Comparison of ENCODE assay signal across 6 cellular contexts in the genomic region with DNA sequence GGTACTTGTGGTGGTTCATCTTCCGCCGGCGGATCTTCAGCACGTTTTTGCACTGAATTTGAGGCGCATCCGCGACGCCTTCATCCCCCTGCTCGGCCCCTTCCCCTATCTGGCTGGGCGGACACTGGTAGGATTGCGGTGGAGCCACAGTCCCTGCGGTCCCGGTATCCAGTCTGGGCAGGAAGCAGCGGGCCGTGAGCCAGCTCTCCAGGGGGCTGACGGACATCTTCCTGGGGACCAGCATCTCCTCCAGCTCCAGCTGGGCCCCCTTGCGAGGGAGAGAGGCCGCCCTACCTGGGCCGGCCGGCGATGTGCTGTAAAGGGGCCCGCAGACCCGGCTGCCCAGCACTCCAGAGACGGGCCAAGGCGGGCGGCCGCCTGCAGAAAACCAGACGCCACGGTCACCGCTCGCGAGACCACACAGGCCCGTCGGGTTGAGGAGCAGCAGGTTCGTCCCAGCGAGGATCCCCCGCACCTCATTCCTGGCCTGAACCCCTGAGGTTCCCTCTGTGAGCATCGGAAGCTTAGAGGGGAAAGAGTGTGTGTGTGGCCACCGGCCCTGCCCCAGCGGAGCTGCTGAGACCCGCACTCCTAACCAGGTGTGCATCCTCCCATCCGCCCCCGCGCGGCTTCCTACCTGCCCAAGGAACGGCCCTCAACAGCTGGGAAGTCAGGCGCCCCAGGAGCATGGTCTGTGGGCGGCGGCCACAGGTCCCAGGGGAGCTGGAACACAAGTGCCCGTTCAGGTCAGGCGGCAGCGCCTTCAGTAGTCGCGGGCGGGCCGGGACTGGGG. TPM values are rescaled to one million over a fixed set of nuclear protein-coding genes. Genes with fewer than 3 reads are reported as not detected.
DNase-seq lines count a peak whose midpoint lies in the region; TF ChIP-seq lines count a peak whose summit lies in the region.

No MANE protein-coding gene starts in this region.

- intact Hi-C loops in adrenal gland (cut with DNase I), result no loop called here

- H3K4me1 ChIP-seq in adrenal gland (replicated peaks in 1 of 2) (peaks cover 7 to 31% of the 10 kb centered on the region in 2 donors), muscle layer of duodenum (ENCODE audit: control insufficient read depth in 1 of 2, insufficient read depth in 2 of 2, low read length in 2 of 2) (peaks cover 6 to 39% of the 10 kb centered on the region in 2 donors)

- peaks cover 48% of the 10 kb centered on the region for H3K4me1 Mint-ChIP-seq in activated CD4-positive, alpha-beta T cell treated with anti-CD3 and anti-CD28 coated beads, Interleukin-2, amount 10 ng/mL, durations not matched to agents 7 days and 5 days

- no peak for DNase-seq in activated CD4-positive, alpha-beta T cell treated with anti-CD3 and anti-CD28 coated beads, Interleukin-2, amount 10 ng/mL, durations not matched to agents 7 days and 5 days
- no peak for DNase-seq in activated CD4-positive, alpha-beta T cell treated with anti-CD3 and anti-CD28 coated beads for 1 hour
- DNase-seq in adrenal gland, result peak in 1 of 7 donors; percentile 36
- DNase-seq in D341Med (ENCODE audit: low spot score), result no peak
- no peak for DNase-seq in hypothalamus (lab: John Stamatoyannopoulos, UW)

- H3K27ac Mint-ChIP-seq in activated CD4-positive, alpha-beta T cell treated with anti-CD3 and anti-CD28 coated beads, Interleukin-2, amount 10 ng/mL, durations not matched to agents 7 days and 5 days, result peak overlapping the region; percentile 79

- no peaks in the 10 kb centered on the region for H3K9me3 ChIP-seq in adrenal gland (replicated peaks in 1 of 3)
- H3K9me3 ChIP-seq in muscle layer of duodenum (ENCODE audit: control insufficient read depth in 1 of 2, low read length in 2 of 2), result no peaks in the 10 kb centered on the region

- H3K4me3 Mint-ChIP-seq in activated CD4-positive, alpha-beta T cell treated with anti-CD3 and anti-CD28 coated beads, Interleukin-2, amount 10 ng/mL, durations not matched to agents 7 days and 5 days, result peak overlapping the region; percentile 88

- H3K36me3 ChIP-seq in adrenal gland (replicated peaks in 1 of 2) (peaks cover 0 to 10% of the 10 kb centered on the region in 2 donors), muscle layer of duodenum (ENCODE audit: control insufficient read depth in 1 of 2, insufficient read depth in 2 of 2, low read length in 2 of 2) (peaks cover 0 to 12% of the 10 kb centered on the region in 2 donors)

- H3K4me3 ChIP-seq in adrenal gland (peak overlapping the region; percentile 52 to 83 (median 72)), muscle layer of duodenum (ENCODE audit: low read depth in 1 of 2, low read length in 2 of 2) (peak overlapping the region; percentile 67 to 85)

- H3K27me3 ChIP-seq in adrenal gland (no peaks in the 10 kb centered on the region), muscle layer of duodenum (ENCODE audit: low read depth, low read length) (no peaks in the 10 kb centered on the region)

- H3K36me3 Mint-ChIP-seq in activated CD4-positive, alpha-beta T cell treated with anti-CD3 and anti-CD28 coated beads, Interleukin-2, amount 10 ng/mL, durations not matched to agents 7 days and 5 days (ENCODE audit: low read depth), result peaks cover 12% of the 10 kb centered on the region

- WGBS in adrenal gland, 4 donors, result 21 to 73% (median 29%) methylated on average over 16 to 56 of the region's 56 CpGs

- no peak for TF ChIP-seq CTCF in adrenal gland (IDR thresholded peaks at IDR 0.05)

- no peaks in the 10 kb centered on the region for H3K9me3 Mint-ChIP-seq in activated CD4-positive, alpha-beta T cell treated with anti-CD3 and anti-CD28 coated beads, Interleukin-2, amount 10 ng/mL, durations not matched to agents 7 days and 5 days

- TF ChIP-seq POLR2A in adrenal gland (IDR thresholded peaks at IDR 0.05), result no peak

- POLR2A ChIA-PET in activated CD4-positive, alpha-beta T cell treated with anti-CD3 and anti-CD28 coated beads, Interleukin-2, amount 10 ng/mL, durations not matched to agents 7 days and 5 days (lab: Charles Lee), result no interaction called here

- H3K27ac ChIP-seq in adrenal gland (peak overlapping the region; percentile 87 to 94 (median 90)), muscle layer of duodenum (ENCODE audit: low read length) (peak overlapping the region; percentile 51)

- CTCF ChIA-PET in activated CD4-positive, alpha-beta T cell treated with anti-CD3 and anti-CD28 coated beads, Interleukin-2, amount 10 ng/mL, durations not matched to agents 7 days and 5 days (lab: Charles Lee), result interaction anchor here (0.9 to 1.7 kb wide), 8 partner anchors 13 to 255 kb away, joined by 3 to 9 read pairs (median 4); a partner anchor contains a TSS

- no peaks in the 10 kb centered on the region for H3K27me3 Mint-ChIP-seq in activated CD4-positive, alpha-beta T cell treated with anti-CD3 and anti-CD28 coated beads, Interleukin-2, amount 10 ng/mL, durations not matched to agents 7 days and 5 days

RNA-seq across cellular contexts. Expression of a gene that starts 0.7 kb away (rescaled TPM):
- total RNA-seq in activated CD4-positive, alpha-beta T cell treated with anti-CD3 and anti-CD28 coated beads, Interleukin-2, amount 10 ng/mL, durations not matched to agents 7 days and 5 days, result 100 to 1,000 TPM; 101 to 125 TPM
- 100 to 1,000 TPM in 7 of 8 donors, 10 to 100 TPM in 1; 89.6 to 260 (median 161) TPM for total RNA-seq in adrenal gland
- polyA plus RNA-seq in adrenal gland, result 100 to 1,000 TPM in 2 of 3 donors, 10 to 100 TPM in 1; 44.2 to 317 (median 226) TPM

RNA-seq across cellular contexts. Expression of a gene that starts 15.9 kb away (rescaled TPM):
- under 1 TPM; 0.15 to 0.30 TPM for total RNA-seq in activated CD4-positive, alpha-beta T cell treated with anti-CD3 and anti-CD28 coated beads, Interleukin-2, amount 10 ng/mL, durations not matched to agents 7 days and 5 days
- 100 to 1,000 TPM in 1 of 8 donors, 10 to 100 TPM in 7; 17.5 to 104 (median 38.6) TPM for total RNA-seq in adrenal gland
- 10 to 100 TPM in 2 of 3 donors, 1 to 10 TPM in 1; 8.4 to 90.3 (median 70.8) TPM for polyA plus RNA-seq in adrenal gland

RNA-seq across cellular contexts. Expression of a gene that starts 24.9 kb away (rescaled TPM):
- total RNA-seq in activated CD4-positive, alpha-beta T cell treated with anti-CD3 and anti-CD28 coated beads, Interleukin-2, amount 10 ng/mL, durations not matched to agents 7 days and 5 days, result 100 to 1,000 TPM; 122 to 131 TPM
- 100 to 1,000 TPM in 6 of 8 donors, 10 to 100 TPM in 2; 53.4 to 264 (median 148) TPM for total RNA-seq in adrenal gland
- 100 to 1,000 TPM in 2 of 3 donors, 10 to 100 TPM in 1; 65.2 to 893 (median 593) TPM for polyA plus RNA-seq in adrenal gland

RNA-seq across cellular contexts. Expression of a gene that starts 25.0 kb away (rescaled TPM):
- 10 to 100 TPM; 33.0 to 34.0 TPM for total RNA-seq in activated CD4-positive, alpha-beta T cell treated with anti-CD3 and anti-CD28 coated beads, Interleukin-2, amount 10 ng/mL, durations not matched to agents 7 days and 5 days
- total RNA-seq in adrenal gland, result 100 to 1,000 TPM in 3 of 8 donors, 10 to 100 TPM in 5; 61.0 to 137 (median 89.2) TPM
- polyA plus RNA-seq in adrenal gland, result 100 to 1,000 TPM in 2 of 3 donors, 1 to 10 TPM in 1; 4.0 to 279 (median 144) TPM

RNA-seq across cellular contexts. Expression of a gene that starts 32.8 kb away (rescaled TPM):
- 100 to 1,000 TPM in 1 of 2 experiments, 10 to 100 TPM in 1; 98.6 to 107 TPM for total RNA-seq in activated CD4-positive, alpha-beta T cell treated with anti-CD3 and anti-CD28 coated beads, Interleukin-2, amount 10 ng/mL, durations not matched to agents 7 days and 5 days
- total RNA-seq in adrenal gland, result 100 to 1,000 TPM in 7 of 8 donors, 10 to 100 TPM in 1; 98.9 to 276 (median 158) TPM
- 100 to 1,000 TPM; 116 to 175 (median 134) TPM for polyA plus RNA-seq in adrenal gland

Comparison
In these comparisons a context has a peak if more than half of its experiments do, and no peak if none do; other contexts are left out.
1. RNA of a gene that starts 15.9 kb away (total RNA-seq): 17.5 to 104 TPM in adrenal gland; 0.15 to 0.30 TPM in activated CD4-positive, alpha-beta T cell treated with anti-CD3 and anti-CD28 coated beads, Interleukin-2, amount 10 ng/mL, durations not matched to agents 7 days and 5 days; every median in the first group is over 10 times any median in the second.